ENCODE assay signal across 34 cellular contexts in the genomic region with DNA sequence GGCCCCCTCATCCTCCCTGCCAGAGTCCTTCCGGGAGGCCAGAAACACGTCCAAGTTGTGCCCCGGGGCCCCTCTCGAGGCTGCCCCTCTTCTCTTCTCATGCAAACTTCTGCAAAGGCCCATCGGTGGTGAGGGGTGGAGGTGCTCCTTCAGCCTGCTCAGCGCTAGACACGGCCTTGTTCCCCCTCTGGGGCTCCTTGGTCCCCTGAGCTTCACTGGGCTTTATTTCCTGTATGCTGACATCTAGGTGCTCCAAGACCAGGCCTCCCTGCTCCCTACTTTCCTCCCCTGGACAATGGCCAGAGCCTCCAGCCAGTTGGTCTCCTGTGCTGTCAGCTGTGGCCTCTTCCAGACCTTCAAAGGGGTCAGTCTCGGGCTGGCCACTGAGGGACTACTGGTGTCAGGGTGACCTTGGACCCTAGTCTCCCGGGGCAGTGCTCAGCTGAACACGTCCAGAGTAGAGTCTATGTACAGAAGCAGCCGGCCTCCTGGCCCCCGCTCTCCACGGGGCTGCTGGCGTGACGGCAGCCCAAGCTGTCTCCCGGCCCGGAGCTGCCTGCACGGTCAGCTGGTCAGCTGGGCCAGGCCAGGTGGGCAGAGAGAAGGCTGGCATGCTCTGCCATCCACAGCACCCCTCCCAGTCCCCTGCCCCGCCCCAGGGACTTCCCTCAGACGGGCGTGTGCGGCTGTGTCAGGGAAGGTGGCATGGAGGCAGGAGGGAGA. TPM values are rescaled to one million over a fixed set of nuclear protein-coding genes. Genes with fewer than 3 reads are reported as not detected.
DNase-seq lines count a peak whose midpoint lies in the region; ATAC-seq, FAIRE-seq and TF ChIP-seq lines count a peak whose summit lies in the region.
"Had no signal": no experiment of that assay in that cellular context is flagged by ENCODE, and none has a peak within 500 bp of the region (broad histone marks: within the 10 kb centered on the region; RNA-seq: fewer than 3 reads in every experiment).

No MANE protein-coding gene starts in this region.

- DNase-seq in DMS 273 (lab: John Stamatoyannopoulos, UW; ENCODE audit: unreplicated experiment) (peak; percentile 48), DMS 273 treated with DMSO at 0.1 percent for 48 hours (lab: John Stamatoyannopoulos, UW) (no peak), kidney (no peak), neural crest cell (ENCODE audit: low read depth, low spot score) (no peak)
- no peak for DNase-seq in activated effector memory CD4-positive, alpha-beta T cell treated with anti-CD3 and anti-CD28 coated beads, Interleukin-2, amount 50 U/mL, for 16 hours
- no peak for DNase-seq in activated T-helper 1 cell treated with anti-CD3 and anti-CD28 coated beads, Interleukin-12 subunit alpha, Interleukin-12 subunit beta, Interleukin-2, Interleukin-4 antibody, amounts not matched to agents 30 ng/mL and 10 ng/mL and 1 ng/mL, durations not matched to agents 14 hours and 24 hours and 36 hours (ENCODE audit: low spot score)
- DNase-seq: activated naive CD4-positive, alpha-beta T cell; activated T-cell treated with anti-CD3 and anti-CD28 coated beads, Interleukin-2, amount 50 U/mL, for 24 hours; AML-193; amniotic stem cell; cortex of kidney; DMS79; endodermal cell; esophagus squamous epithelium; H9; hippocampal formation; immature natural killer cell; lower lobe of right lung; NCI-H1417 treated with DMSO at 0.1 percent for 48 hours; NCI-H2107; NCI-H446 treated with DMSO at 0.1 percent for 48 hours; psoas muscle; SHP77 had no signal

- TF ChIP-seq CTCF in kidney (IDR thresholded peaks at IDR 0.05; ENCODE audit: borderline replicate concordance, extremely low read depth, insufficient read depth) (no peak), neural crest cell (conservative IDR thresholded peaks at IDR 0.05) (no peak)

- H3K9me3 Mint-ChIP-seq in neural crest cell, result no peaks in the 10 kb centered on the region
- H3K9me3 Mint-ChIP-seq in activated T-helper 1 cell treated with anti-CD3 and anti-CD28 coated beads, Interleukin-12 subunit alpha, Interleukin-12 subunit beta, Interleukin-2, Interleukin-4 antibody, amounts not matched to agents 30 ng/mL and 10 ng/mL and 1 ng/mL, durations not matched to agents 14 hours and 24 hours and 36 hours, result no peaks in the 10 kb centered on the region
- H3K9me3 Mint-ChIP-seq: activated T-cell treated with anti-CD3 and anti-CD28 coated beads, Interleukin-2, amount 50 U/mL, for 24 hours; endodermal cell; H9; immature natural killer cell had no signal

- no peaks in the 10 kb centered on the region for H3K36me3 Mint-ChIP-seq in neural crest cell (ENCODE audit: low read depth)
- H3K36me3 Mint-ChIP-seq in activated T-helper 1 cell treated with anti-CD3 and anti-CD28 coated beads, Interleukin-12 subunit alpha, Interleukin-12 subunit beta, Interleukin-2, Interleukin-4 antibody, amounts not matched to agents 30 ng/mL and 10 ng/mL and 1 ng/mL, durations not matched to agents 14 hours and 24 hours and 36 hours (ENCODE audit: low read depth), result no peaks in the 10 kb centered on the region
- H3K36me3 Mint-ChIP-seq: immature natural killer cell had no signal

- no peak for TF ChIP-seq RAD21 in Ishikawa (IDR thresholded peaks at IDR 0.05; ENCODE audit: low read depth)

- H3K4me1 ChIP-seq in kidney (ENCODE audit: control insufficient read depth in 1 of 2, insufficient read depth in 1 of 2, low read depth in 1 of 2, low read length in 2 of 2), result peaks cover 3 to 21% of the 10 kb centered on the region in 2 donors
- H3K4me1 ChIP-seq: lower lobe of right lung, psoas muscle had no signal

- ATAC-seq in HG03342 (IDR thresholded peaks at IDR 0.05; ENCODE audit: unreplicated experiment), result no peak
- ATAC-seq: activated CD4-positive, CD25-positive, alpha-beta regulatory T cell treated with anti-CD3 and anti-CD28 coated beads, Interleukin-2, amount 50 U/mL, for 24 hours; lower lobe of right lung; psoas muscle had no signal

- H3K36me3 ChIP-seq in kidney (ENCODE audit: control insufficient read depth in 1 of 2, insufficient read depth in 2 of 2, low read length in 2 of 2), result no peaks in the 10 kb centered on the region

- no peak for TF ChIP-seq EP300 in Ishikawa (IDR thresholded peaks at IDR 0.05; ENCODE audit: borderline replicate concordance)

- H3K9ac ChIP-seq in kidney (ENCODE audit: low read length in 2 of 2), result no peak overlapping the region

- H3K27ac ChIP-seq in kidney (ENCODE audit: low read depth in 2 of 2, low read length in 2 of 2), result peak overlapping the region; percentile 32 to 53
- H3K27ac ChIP-seq: 22Rv1, esophagus squamous epithelium, lower lobe of right lung, neutrophil, psoas muscle had no signal

- intact Hi-C loops in kidney (cut with DNase I), result no loop called here
- intact Hi-C loops in activated T-helper 1 cell treated with anti-CD3 and anti-CD28 coated beads, Interleukin-12 subunit alpha, Interleukin-12 subunit beta, Interleukin-2, Interleukin-4 antibody, amounts not matched to agents 30 ng/mL and 10 ng/mL and 1 ng/mL, durations not matched to agents 14 hours and 24 hours and 36 hours (cut with micrococcal nuclease), result no loop called here

- no peak overlapping the region for H3K4me3 ChIP-seq in kidney (ENCODE audit: low read length in 2 of 2)
- H3K4me3 ChIP-seq: esophagus squamous epithelium, lower lobe of right lung, psoas muscle, smooth muscle cell had no signal

- H3K4me3 Mint-ChIP-seq in neural crest cell, result peak overlapping the region; percentile 23
- no peak overlapping the region for H3K4me3 Mint-ChIP-seq in activated T-helper 1 cell treated with anti-CD3 and anti-CD28 coated beads, Interleukin-12 subunit alpha, Interleukin-12 subunit beta, Interleukin-2, Interleukin-4 antibody, amounts not matched to agents 30 ng/mL and 10 ng/mL and 1 ng/mL, durations not matched to agents 14 hours and 24 hours and 36 hours
- H3K4me3 Mint-ChIP-seq: activated T-cell treated with anti-CD3 and anti-CD28 coated beads, Interleukin-2, amount 50 U/mL, for 24 hours; immature natural killer cell had no signal

- no peak for FAIRE-seq in kidney (lab: Jason Lieb, UNC)
- FAIRE-seq: frontal cortex had no signal

- peaks cover 10% of the 10 kb centered on the region for H3K4me1 Mint-ChIP-seq in neural crest cell
- H3K4me1 Mint-ChIP-seq in activated T-helper 1 cell treated with anti-CD3 and anti-CD28 coated beads, Interleukin-12 subunit alpha, Interleukin-12 subunit beta, Interleukin-2, Interleukin-4 antibody, amounts not matched to agents 30 ng/mL and 10 ng/mL and 1 ng/mL, durations not matched to agents 14 hours and 24 hours and 36 hours (ENCODE audit: low read depth), result no peaks in the 10 kb centered on the region
- H3K4me1 Mint-ChIP-seq: endodermal cell, H9 had no signal

- no peaks in the 10 kb centered on the region for H3K9me3 ChIP-seq in kidney (ENCODE audit: control insufficient read depth in 1 of 2, low read length in 2 of 2)
- H3K9me3 ChIP-seq: esophagus squamous epithelium, lower lobe of right lung, neutrophil, psoas muscle had no signal

- no peak overlapping the region for H3K27ac Mint-ChIP-seq in neural crest cell (ENCODE audit: unreplicated experiment)
- no peak overlapping the region for H3K27ac Mint-ChIP-seq in activated T-helper 1 cell treated with anti-CD3 and anti-CD28 coated beads, Interleukin-12 subunit alpha, Interleukin-12 subunit beta, Interleukin-2, Interleukin-4 antibody, amounts not matched to agents 30 ng/mL and 10 ng/mL and 1 ng/mL, durations not matched to agents 14 hours and 24 hours and 36 hours
- H3K27ac Mint-ChIP-seq: activated T-cell treated with anti-CD3 and anti-CD28 coated beads, Interleukin-2, amount 50 U/mL, for 24 hours; endodermal cell; H9; immature natural killer cell had no signal

- H3K27me3 Mint-ChIP-seq in neural crest cell (ENCODE audit: low read depth), result peaks cover 43% of the 10 kb centered on the region
- H3K27me3 Mint-ChIP-seq in activated T-helper 1 cell treated with anti-CD3 and anti-CD28 coated beads, Interleukin-12 subunit alpha, Interleukin-12 subunit beta, Interleukin-2, Interleukin-4 antibody, amounts not matched to agents 30 ng/mL and 10 ng/mL and 1 ng/mL, durations not matched to agents 14 hours and 24 hours and 36 hours (ENCODE audit: insufficient read depth), result peaks cover 10% of the 10 kb centered on the region

RNA-seq across cellular contexts. Expression of a gene that starts 1.7 kb away (rescaled TPM):
- 1.8 TPM for total RNA-seq in kidney
- 24.4 TPM for polyA plus RNA-seq in kidney (ENCODE audit: insufficient read depth, low read depth, low replicate concordance)
- not detected in 2 replicates for total RNA-seq in neural crest cell
- total RNA-seq in activated T-helper 1 cell treated with anti-CD3 and anti-CD28 coated beads, Interleukin-12 subunit alpha, Interleukin-12 subunit beta, Interleukin-2, Interleukin-4 antibody, amounts not matched to agents 30 ng/mL and 10 ng/mL and 1 ng/mL, durations not matched to agents 14 hours and 24 hours and 36 hours, result not detected in 2 replicates
- total RNA-seq: esophagus squamous epithelium, frontal cortex, lower lobe of right lung, M059J, mucosa of gallbladder, psoas muscle, smooth muscle cell, subcutaneous adipose tissue, ureter had no signal
- polyA plus RNA-seq: immature natural killer cell, psoas muscle, smooth muscle cell had no signal

RNA-seq across cellular contexts. Expression of a gene that starts 8.3 kb away (rescaled TPM):
- total RNA-seq in kidney (3.3 TPM), neural crest cell (0.84 and 0.86 TPM in 2 replicates)
- polyA plus RNA-seq in kidney (ENCODE audit: insufficient read depth, low read depth, low replicate concordance), result 17.4 TPM
- 1.0 and 1.2 TPM in 2 replicates for total RNA-seq in activated T-helper 1 cell treated with anti-CD3 and anti-CD28 coated beads, Interleukin-12 subunit alpha, Interleukin-12 subunit beta, Interleukin-2, Interleukin-4 antibody, amounts not matched to agents 30 ng/mL and 10 ng/mL and 1 ng/mL, durations not matched to agents 14 hours and 24 hours and 36 hours

RNA-seq across cellular contexts. Expression of a gene that starts 11.3 kb away (rescaled TPM):
- 92.9 TPM for total RNA-seq in kidney
- 118 TPM for polyA plus RNA-seq in kidney (ENCODE audit: insufficient read depth, low read depth, low replicate concordance)
- total RNA-seq in neural crest cell, result 84.9 and 91.7 TPM in 2 replicates
- 50.1 and 52.6 TPM in 2 replicates for total RNA-seq in activated T-helper 1 cell treated with anti-CD3 and anti-CD28 coated beads, Interleukin-12 subunit alpha, Interleukin-12 subunit beta, Interleukin-2, Interleukin-4 antibody, amounts not matched to agents 30 ng/mL and 10 ng/mL and 1 ng/mL, durations not matched to agents 14 hours and 24 hours and 36 hours

RNA-seq across cellular contexts. Expression of a gene that starts 30.9 kb away (rescaled TPM):
- total RNA-seq in kidney (52.9 TPM), neural crest cell (56.9 and 60.3 TPM in 2 replicates)
- 17.9 TPM for polyA plus RNA-seq in kidney (ENCODE audit: insufficient read depth, low read depth, low replicate concordance)
- 122 and 124 TPM in 2 replicates for total RNA-seq in activated T-helper 1 cell treated with anti-CD3 and anti-CD28 coated beads, Interleukin-12 subunit alpha, Interleukin-12 subunit beta, Interleukin-2, Interleukin-4 antibody, amounts not matched to agents 30 ng/mL and 10 ng/mL and 1 ng/mL, durations not matched to agents 14 hours and 24 hours and 36 hours

RNA-seq across cellular contexts. Expression of a gene that starts 31.4 kb away (rescaled TPM):
- 24.0 TPM for total RNA-seq in kidney
- 18.1 TPM for polyA plus RNA-seq in kidney (ENCODE audit: insufficient read depth, low read depth, low replicate concordance)
- 30.9 and 31.6 TPM in 2 replicates for total RNA-seq in neural crest cell
- 14.0 and 15.2 TPM in 2 replicates for total RNA-seq in activated T-helper 1 cell treated with anti-CD3 and anti-CD28 coated beads, Interleukin-12 subunit alpha, Interleukin-12 subunit beta, Interleukin-2, Interleukin-4 antibody, amounts not matched to agents 30 ng/mL and 10 ng/mL and 1 ng/mL, durations not matched to agents 14 hours and 24 hours and 36 hours
